Comparison of ENCODE assay signal across 9 cellular contexts in genomic region chr4:2290974-2291704, GRCh38. TPM values are rescaled to one million over a fixed set of nuclear protein-coding genes. Genes with fewer than 3 reads are reported as not detected.
A peak's percentile ranks its signal among the peaks of the same experiment; 100 is the strongest.
DNase-seq lines count a peak whose midpoint lies in the region; ATAC-seq, FAIRE-seq and TF ChIP-seq lines count a peak whose summit lies in the region.
"Had no signal": no experiment of that assay in that cellular context is flagged by ENCODE, and none has a peak within 500 bp of the region (broad histone marks: within the 10 kb centered on the region; RNA-seq: fewer than 3 reads in every experiment).

No MANE protein-coding gene starts in this region.

- no peak for TF ChIP-seq POLR2A in H1 (IDR thresholded peaks at IDR 0.05; ENCODE audit: control extremely low read depth in 1 of 2, low read depth in 2 of 2, low read length in 2 of 2)

- no peak overlapping the region for H3K18ac ChIP-seq in H1 (ENCODE audit: extremely low read depth, low read length)

- no peak overlapping the region for H2BK120ac ChIP-seq in H1 (replicated peaks; ENCODE audit: low read depth, low read length)

- no peaks in the 10 kb centered on the region for H3K79me2 ChIP-seq in H1 (ENCODE audit: control insufficient read depth in 1 of 2, insufficient read depth in 2 of 2, low read length in 2 of 2)

- no peak overlapping the region for H4K5ac ChIP-seq in H1 (ENCODE audit: insufficient read length, low read depth, low read length)

- H3K4me3 ChIP-seq in H1 (ENCODE audit: extremely low read depth in 1 of 4, insufficient read depth in 2 of 4, low read depth in 3 of 4, low read length in 4 of 4) (no peak overlapping the region), brain microvascular endothelial cell (ENCODE audit: low read depth, low read length) (no peak overlapping the region)

- H3K23me2 ChIP-seq in H1 (ENCODE audit: low read depth, low read length): no peaks in the 10 kb centered on the region

- H3K4ac ChIP-seq in H1 (replicated peaks; ENCODE audit: insufficient read length, low read depth, low read length): no peak overlapping the region

- H3K79me1 ChIP-seq in H1 (ENCODE audit: low read depth, low read length): no peaks in the 10 kb centered on the region

- no peaks in the 10 kb centered on the region for H3K27me3 ChIP-seq in H1 (replicated peaks in 1 of 4; ENCODE audit: control insufficient read depth in 3 of 4, extremely low read depth in 1 of 4, insufficient read depth in 3 of 4, low read length in 3 of 4)
- no peaks in the 10 kb centered on the region for H3K27me3 ChIP-seq in brain microvascular endothelial cell (replicated peaks)

- H2AK5ac ChIP-seq in H1 (ENCODE audit: low read depth, low read length): no peak overlapping the region

- CTCF ChIA-PET in H1 (lab: Charles Lee; ENCODE audit: partially characterized antibody): interaction anchor here (0.6 to 2.1 kb wide), 4 partner anchors 11 to 150 kb away, joined by 3 to 5 read pairs (median 4); no protein-coding TSS in a partner anchor

- TF ChIP-seq RAD21 in H1 (IDR thresholded peaks at IDR 0.05 in 1 of 2, conservative IDR thresholded peaks at IDR 0.05 in 1 of 2; ENCODE audit: low read depth in 2 of 2, low read length in 2 of 2): no peak

- no peak overlapping the region for H4K8ac ChIP-seq in H1 (ENCODE audit: extremely low read depth, insufficient read depth, low read length)

- H3K36me3 ChIP-seq in H1 (ENCODE audit: control insufficient read depth in 2 of 4, insufficient read depth in 4 of 4, low read length in 3 of 4) (no peaks in the 10 kb centered on the region), brain microvascular endothelial cell (replicated peaks) (no peaks in the 10 kb centered on the region)

- H2BK5ac ChIP-seq in H1 (ENCODE audit: low read depth, low read length): 0 out of 2 replicates have a peak overlapping the region, but pooled peaks have one; percentile 24

- no peak overlapping the region for H3K4me2 ChIP-seq in H1 (ENCODE audit: insufficient read depth in 1 of 2, low read depth in 2 of 2, low read length in 2 of 2)

- no peaks in the 10 kb centered on the region for H3K9me3 ChIP-seq in H1 (ENCODE audit: insufficient read depth in 2 of 2, low read depth in 1 of 2, low read length in 1 of 2)

- H2AFZ ChIP-seq in H1 (ENCODE audit: low read length): no peak overlapping the region

- H3K4me1 ChIP-seq in H1 (replicated peaks in 1 of 4; ENCODE audit: control insufficient read depth in 3 of 4, insufficient read depth in 4 of 4, low read length in 3 of 4): peaks cover 0 to 8% (median 0%) of the 10 kb centered on the region in 4 experiments; a peak in 2 of 7 replicates

- no peak overlapping the region for H3K56ac ChIP-seq in H1 (replicated peaks; ENCODE audit: insufficient read length, low read depth, low read length)

- WGBS in H1 (ENCODE audit: extremely low coverage in 1 of 2, insufficient coverage in 1 of 2, insufficient read length in 1 of 2, insufficient replicate concordance in 2 of 2, low coverage in 1 of 2, low lambda C conversion rate in 2 of 2, missing lambda C conversion rate in 1 of 2), 2 experiments: 89% methylated on average over 21 of the region's 24 CpGs; no CpG with 5 or more reads in 1 of the 2 experiments

- H3K23ac ChIP-seq in H1 (ENCODE audit: insufficient read length): no peak overlapping the region

- no peak overlapping the region for H4K91ac ChIP-seq in H1 (replicated peaks; ENCODE audit: insufficient read length, low read length)

- H2BK15ac ChIP-seq in H1 (ENCODE audit: low read length): no peak overlapping the region

- no peak for TF ChIP-seq EP300 in H1 (IDR thresholded peaks at IDR 0.05; ENCODE audit: borderline replicate concordance in 1 of 2, low read depth in 2 of 2, low read length in 2 of 2)

- in situ Hi-C loops in brain microvascular endothelial cell (cut with HindIII; ENCODE audit: low pct_ligation_motif_present, low sequenced_read_pairs): no loop called here

- no peak overlapping the region for H3K14ac ChIP-seq in H1 (ENCODE audit: insufficient read length)

- POLR2A ChIA-PET in H1 (lab: Charles Lee; ENCODE audit: partially characterized antibody): interaction anchor here (1.0 kb wide), 1 partner anchor 24 kb away, joined by 3 read pairs; no protein-coding TSS in a partner anchor

- H2BK12ac ChIP-seq in H1 (ENCODE audit: low read depth, low read length): no peak overlapping the region

- H2BK20ac ChIP-seq in H1 (ENCODE audit: low read length): no peak overlapping the region

- FAIRE-seq in H1 (lab: Jason Lieb, UNC) (no peak), GM19239 (lab: Jason Lieb, UNC) (no peak)
- FAIRE-seq: endometrium had no signal

- peak; percentile 50 for ATAC-seq in GM21447 (IDR thresholded peaks at IDR 0.05; ENCODE audit: unreplicated experiment)
- ATAC-seq in HG02970 (IDR thresholded peaks at IDR 0.05; ENCODE audit: low FRiP score, unreplicated experiment): no peak

- DNase-seq in activated CD4-positive, alpha-beta T cell treated with anti-CD3 and anti-CD28 coated beads, Interleukin-2, amount 50 U/mL, for 48 hours: peak; percentile 58 to 63
- DNase-seq in H1 (ENCODE audit: low read depth in 1 of 2, low spot score in 2 of 2): peak in 1 of 2 experiments; percentile 45
- peak; percentile 30 to 47 for DNase-seq in stimulated activated CD8-positive, alpha-beta memory T cell treated with anti-CD3 and anti-CD28 coated beads, Interleukin-15, amount 100 ng/mL, for 48 hours (ENCODE audit: low read depth in 2 of 2)
- DNase-seq in hepatic stellate cell (ENCODE audit: low spot score): no peak
- DNase-seq in GM19239 (ENCODE audit: insufficient read length, low spot score): no peak
- no peak for DNase-seq in brain microvascular endothelial cell

- no peak overlapping the region; the same call in 1 of the 2 replicates for H3K27ac ChIP-seq in H1 (ENCODE audit: low read depth, low read length)
- no peak overlapping the region for H3K27ac ChIP-seq in brain microvascular endothelial cell

- TF ChIP-seq CTCF in H1 (IDR thresholded peaks at IDR 0.05; ENCODE audit: control extremely low read depth in 1 of 3, insufficient read depth in 1 of 3, low read depth in 1 of 3, low read length in 3 of 3) (no peak), brain microvascular endothelial cell (IDR thresholded peaks at IDR 0.05; ENCODE audit: low read depth, low read length, missing control alignments) (no peak)

- H3K9ac ChIP-seq in H1 (replicated peaks in 1 of 4; ENCODE audit: extremely low read depth in 1 of 4, low read depth in 3 of 4, low read length in 3 of 4): no peak overlapping the region

- H4K20me1 ChIP-seq in H1 (replicated peaks in 1 of 2; ENCODE audit: control insufficient read depth in 1 of 2, insufficient read depth in 2 of 2, low read length in 2 of 2): peaks cover 0 to 2% of the 10 kb centered on the region in 2 experiments

TF ChIP-seq in H1, 55 proteins besides CTCF, POLR2A, EP300 and RAD21:
- TF ChIP-seq TCF12 (IDR thresholded peaks at IDR 0.05; ENCODE audit: low read depth, low read length): no peak
- no peak for TF ChIP-seq FOSL1 (IDR thresholded peaks at IDR 0.05; ENCODE audit: insufficient read depth, low read depth, low read length)
- no peak for TF ChIP-seq KDM4A (IDR thresholded peaks at IDR 0.05; ENCODE audit: low read depth, low read length, severe bottlenecking)
- TF ChIP-seq PHF8 (conservative IDR thresholded peaks at IDR 0.05; ENCODE audit: low read depth, low read length): no peak

RNA-seq across cellular contexts. Expression of gene MXD4, which starts 29.2 kb away (rescaled TPM):
- total RNA-seq in H1 (2021; fragmentation: NEBNext Ultra II Directional; extraction: Animal tissue kit (Norgen Biotek cat#: 25700)): 20.8 and 24.6 TPM in 2 replicates
- polyA plus RNA-seq in H1 (2011; rRNA removed): 18.0 and 24.1 TPM in 2 replicates
- polyA plus RNA-seq in H1 (2011; cell fraction: cytosol; rRNA removed): 17.9 TPM
- 40.1 TPM for polyA plus RNA-seq in H1 (2011; cell fraction: nucleus; rRNA removed)
- polyA plus RNA-seq in H1 (2012, experiment 1 of 2): 14.9 to 16.5 TPM (median 15.7 TPM) in 4 replicates
- polyA plus RNA-seq in H1 (2012, experiment 2 of 2): 16.5 TPM
- polyA plus RNA-seq in H1 (2013, experiment 1 of 2): 13.4 TPM
- polyA plus RNA-seq in H1 (2013, experiment 2 of 2): 14.2 TPM
- polyA minus RNA-seq in H1 (2011; rRNA and poly(A)+ RNA removed): 12.7 and 13.1 TPM in 2 replicates
- polyA minus RNA-seq in H1 (2011; cell fraction: cytosol; rRNA and poly(A)+ RNA removed): 13.5 TPM
- polyA minus RNA-seq in H1 (2011; cell fraction: nucleus; rRNA and poly(A)+ RNA removed): 15.7 TPM

RNA-seq across cellular contexts. Expression of gene HAUS3, which starts 49.2 kb away (rescaled TPM):
- 14.6 and 14.8 TPM in 2 replicates for total RNA-seq in H1 (2021; fragmentation: NEBNext Ultra II Directional; extraction: Animal tissue kit (Norgen Biotek cat#: 25700))
- 3.2 and 5.1 TPM in 2 replicates for polyA plus RNA-seq in H1 (2011; rRNA removed)
- polyA plus RNA-seq in H1 (2011; cell fraction: cytosol; rRNA removed): 6.5 TPM
- 3.7 TPM for polyA plus RNA-seq in H1 (2011; cell fraction: nucleus; rRNA removed)
- polyA plus RNA-seq in H1 (2012, experiment 1 of 2): 4.4 to 10.4 TPM (median 5.5 TPM) in 4 replicates
- polyA plus RNA-seq in H1 (2012, experiment 2 of 2): 1.2 TPM
- 10.3 TPM for polyA plus RNA-seq in H1 (2013, experiment 1 of 2)
- polyA plus RNA-seq in H1 (2013, experiment 2 of 2): 10.4 TPM
- polyA minus RNA-seq in H1 (2011; rRNA and poly(A)+ RNA removed): 1.6 and 2.3 TPM in 2 replicates
- polyA minus RNA-seq in H1 (2011; cell fraction: cytosol; rRNA and poly(A)+ RNA removed): 4.0 TPM
- polyA minus RNA-seq in H1 (2011; cell fraction: nucleus; rRNA and poly(A)+ RNA removed): 5.1 TPM

RNA-seq across cellular contexts. Expression of gene POLN, which starts 49.2 kb away (rescaled TPM):
- total RNA-seq in H1 (2021; fragmentation: NEBNext Ultra II Directional; extraction: Animal tissue kit (Norgen Biotek cat#: 25700)): 1.5 and 4.2 TPM in 2 replicates
- 0.82 and 0.98 TPM in 2 replicates for polyA plus RNA-seq in H1 (2011; rRNA removed)
- 1.3 TPM for polyA plus RNA-seq in H1 (2011; cell fraction: cytosol; rRNA removed)
- polyA plus RNA-seq in H1 (2011; cell fraction: nucleus; rRNA removed): 1.5 TPM
- polyA plus RNA-seq in H1 (2012, experiment 1 of 2): 0.94 to 1.2 TPM (median 1.1 TPM) in 4 replicates
- polyA plus RNA-seq in H1 (2012, experiment 2 of 2): 0.05 TPM
- polyA plus RNA-seq in H1 (2013, experiment 1 of 2): 1.8 TPM
- 2.3 TPM for polyA plus RNA-seq in H1 (2013, experiment 2 of 2)
- polyA minus RNA-seq in H1 (2011; rRNA and poly(A)+ RNA removed): 1.3 and 2.1 TPM in 2 replicates
- polyA minus RNA-seq in H1 (2011; cell fraction: cytosol; rRNA and poly(A)+ RNA removed): not detected
- 4.2 TPM for polyA minus RNA-seq in H1 (2011; cell fraction: nucleus; rRNA and poly(A)+ RNA removed)

Comparison
In these comparisons a context has a peak if more than half of its experiments do, and no peak if none do; other contexts are left out.
1. DNase-seq: peak in activated CD4-positive, alpha-beta T cell treated with anti-CD3 and anti-CD28 coated beads, Interleukin-2, amount 50 U/mL, for 48 hours (2 of 2) and stimulated activated CD8-positive, alpha-beta memory T cell treated with anti-CD3 and anti-CD28 coated beads, Interleukin-15, amount 100 ng/mL, for 48 hours (2 of 2); none in hepatic stellate cell (single experiment), GM19239 (single experiment) and brain microvascular endothelial cell (single experiment).